ENCODE assay signal across 13 cellular contexts in the genomic region with DNA sequence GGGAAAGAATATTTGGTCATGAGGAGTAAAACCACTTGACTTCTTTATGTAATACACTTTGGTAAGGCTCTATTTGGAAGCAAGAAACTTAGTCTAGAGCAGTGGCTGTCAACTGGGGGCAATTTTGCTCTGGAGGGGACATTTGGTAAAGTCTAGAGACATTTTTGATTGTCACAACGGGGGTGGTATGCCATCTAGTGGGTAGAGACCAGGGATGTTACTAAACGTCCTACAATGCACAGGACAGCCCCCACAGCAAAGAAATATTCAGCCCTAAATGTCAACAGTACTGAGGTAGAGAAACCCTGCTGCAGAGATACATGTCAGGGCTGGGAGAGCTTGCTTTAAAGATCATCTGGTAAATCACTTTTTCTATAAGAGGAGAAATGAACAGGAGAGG. TPM values are rescaled to one million over a fixed set of nuclear protein-coding genes. Genes with fewer than 3 reads are reported as not detected.
DNase-seq lines count a peak whose midpoint lies in the region; ATAC-seq lines count a peak whose summit lies in the region.
"Had no signal": no experiment of that assay in that cellular context is flagged by ENCODE, and none has a peak within 500 bp of the region (broad histone marks: within the 10 kb centered on the region; RNA-seq: fewer than 3 reads in every experiment).

No MANE protein-coding gene starts in this region.

- no peaks in the 10 kb centered on the region for H3K27me3 Mint-ChIP-seq in activated CD4-positive, alpha-beta T cell treated with anti-CD3 and anti-CD28 coated beads for 36 hours
- H3K27me3 Mint-ChIP-seq in activated CD8-positive, alpha-beta T cell treated with anti-CD3 and anti-CD28 coated beads, Interleukin-2, amount 10 ng/mL, durations not matched to agents 7 days and 5 days (ENCODE audit: low read depth) = no peaks in the 10 kb centered on the region
- H3K27me3 Mint-ChIP-seq in memory B cell = no peaks in the 10 kb centered on the region
- H3K27me3 Mint-ChIP-seq in natural killer cell treated with Interleukin-12 subunit alpha and Interleukin-12 subunit beta and Interleukin-15 and Interleukin-18, amount 100 ng/mL, for 72 hours = no peaks in the 10 kb centered on the region
- H3K27me3 Mint-ChIP-seq: activated naive CD8-positive, alpha-beta T cell treated with anti-CD3 and anti-CD28 coated beads, Interleukin-2, amount 10 ng/mL, durations not matched to agents 7 days and 5 days had no signal

- intact Hi-C loops in activated CD4-positive, alpha-beta T cell treated with anti-CD3 and anti-CD28 coated beads for 36 hours (cut with DNase I, micrococcal nuclease) = no loop called here

- H3K4me1 Mint-ChIP-seq in activated CD4-positive, alpha-beta T cell treated with anti-CD3 and anti-CD28 coated beads for 36 hours = no peaks in the 10 kb centered on the region
- no peaks in the 10 kb centered on the region for H3K4me1 Mint-ChIP-seq in activated CD8-positive, alpha-beta T cell treated with anti-CD3 and anti-CD28 coated beads, Interleukin-2, amount 10 ng/mL, durations not matched to agents 7 days and 5 days (ENCODE audit: low read depth)
- H3K4me1 Mint-ChIP-seq in memory B cell = no peaks in the 10 kb centered on the region
- H3K4me1 Mint-ChIP-seq in natural killer cell treated with Interleukin-12 subunit alpha and Interleukin-12 subunit beta and Interleukin-15 and Interleukin-18, amount 100 ng/mL, for 72 hours (ENCODE audit: low read depth in 2 of 2) = peaks cover 0 to 4% of the 10 kb centered on the region in 2 donors

- DNase-seq in activated CD4-positive, alpha-beta T cell treated with anti-CD3 and anti-CD28 coated beads for 36 hours = peak; percentile 11
- no peak for DNase-seq in activated CD4-positive, alpha-beta T cell treated with anti-CD3 and anti-CD28 coated beads, Interleukin-2, amount 50 U/mL, for 1 hour
- peak; percentile 31 for DNase-seq in HT-29 (ENCODE audit: low spot score)
- DNase-seq in activated CD8-positive, alpha-beta T cell treated with anti-CD3 and anti-CD28 coated beads, Interleukin-2, amount 10 ng/mL, durations not matched to agents 7 days and 5 days = peak; percentile 28
- DNase-seq in memory B cell (ENCODE audit: low spot score in 2 of 2) = no peak
- no peak for DNase-seq in natural killer cell treated with Interleukin-12 subunit alpha and Interleukin-12 subunit beta and Interleukin-15 and Interleukin-18, amount 100 ng/mL, for 72 hours (ENCODE audit: low spot score)
- no peak for DNase-seq in stimulated activated CD4-positive, alpha-beta T cell treated with anti-CD3 and anti-CD28 coated beads, Interleukin-12 subunit alpha, Interleukin-12 subunit beta, amount 100 ng/mL, for 4 hours
- DNase-seq: activated CD4-positive, CD25-positive, alpha-beta regulatory T cell; activated naive CD8-positive, alpha-beta T cell treated with anti-CD3 and anti-CD28 coated beads, Interleukin-2, amount 10 ng/mL, durations not matched to agents 7 days and 5 days; midbrain had no signal

- POLR2A ChIA-PET in activated CD4-positive, alpha-beta T cell treated with anti-CD3 and anti-CD28 coated beads for 36 hours (lab: Charles Lee) = no interaction called here
- POLR2A ChIA-PET in activated CD8-positive, alpha-beta T cell treated with anti-CD3 and anti-CD28 coated beads, Interleukin-2, amount 10 ng/mL, durations not matched to agents 7 days and 5 days (lab: Charles Lee) = no interaction called here

- peaks cover 12% of the 10 kb centered on the region for H3K36me3 Mint-ChIP-seq in activated CD4-positive, alpha-beta T cell treated with anti-CD3 and anti-CD28 coated beads for 36 hours (ENCODE audit: low read depth)
- H3K36me3 Mint-ChIP-seq in activated CD8-positive, alpha-beta T cell treated with anti-CD3 and anti-CD28 coated beads, Interleukin-2, amount 10 ng/mL, durations not matched to agents 7 days and 5 days (ENCODE audit: low read depth) = peaks cover 6% of the 10 kb centered on the region
- H3K36me3 Mint-ChIP-seq in memory B cell = peaks cover 18% of the 10 kb centered on the region
- no peaks in the 10 kb centered on the region for H3K36me3 Mint-ChIP-seq in natural killer cell treated with Interleukin-12 subunit alpha and Interleukin-12 subunit beta and Interleukin-15 and Interleukin-18, amount 100 ng/mL, for 72 hours

- CTCF ChIA-PET in activated CD4-positive, alpha-beta T cell treated with anti-CD3 and anti-CD28 coated beads for 36 hours (lab: Charles Lee) = interaction anchor here (1.2 kb wide), 2 partner anchors 74 to 83 kb away, joined by 3 to 6 read pairs; no protein-coding TSS in a partner anchor
- CTCF ChIA-PET in activated CD8-positive, alpha-beta T cell treated with anti-CD3 and anti-CD28 coated beads, Interleukin-2, amount 10 ng/mL, durations not matched to agents 7 days and 5 days (lab: Charles Lee) = interaction anchor here (0.7 to 3.2 kb wide), 9 partner anchors 10 to 82 kb away, joined by 3 to 25 read pairs (median 4); no protein-coding TSS in a partner anchor

- no peaks in the 10 kb centered on the region for H3K9me3 Mint-ChIP-seq in activated CD4-positive, alpha-beta T cell treated with anti-CD3 and anti-CD28 coated beads for 36 hours (ENCODE audit: low read depth)
- no peaks in the 10 kb centered on the region for H3K9me3 Mint-ChIP-seq in activated CD8-positive, alpha-beta T cell treated with anti-CD3 and anti-CD28 coated beads, Interleukin-2, amount 10 ng/mL, durations not matched to agents 7 days and 5 days (ENCODE audit: insufficient read depth)
- no peaks in the 10 kb centered on the region for H3K9me3 Mint-ChIP-seq in memory B cell
- no peaks in the 10 kb centered on the region for H3K9me3 Mint-ChIP-seq in natural killer cell treated with Interleukin-12 subunit alpha and Interleukin-12 subunit beta and Interleukin-15 and Interleukin-18, amount 100 ng/mL, for 72 hours
- H3K9me3 Mint-ChIP-seq: activated naive CD8-positive, alpha-beta T cell treated with anti-CD3 and anti-CD28 coated beads, Interleukin-2, amount 10 ng/mL, durations not matched to agents 7 days and 5 days had no signal

- H3K27ac Mint-ChIP-seq in activated CD4-positive, alpha-beta T cell treated with anti-CD3 and anti-CD28 coated beads for 36 hours = no peak overlapping the region
- no peak overlapping the region for H3K27ac Mint-ChIP-seq in activated CD8-positive, alpha-beta T cell treated with anti-CD3 and anti-CD28 coated beads, Interleukin-2, amount 10 ng/mL, durations not matched to agents 7 days and 5 days
- no peak overlapping the region for H3K27ac Mint-ChIP-seq in memory B cell
- H3K27ac Mint-ChIP-seq in natural killer cell treated with Interleukin-12 subunit alpha and Interleukin-12 subunit beta and Interleukin-15 and Interleukin-18, amount 100 ng/mL, for 72 hours = peak overlapping the region in 1 of 2 donors; percentile 26
- H3K27ac Mint-ChIP-seq: activated naive CD8-positive, alpha-beta T cell treated with anti-CD3 and anti-CD28 coated beads, Interleukin-2, amount 10 ng/mL, durations not matched to agents 7 days and 5 days had no signal

- H3K4me3 Mint-ChIP-seq in activated CD4-positive, alpha-beta T cell treated with anti-CD3 and anti-CD28 coated beads for 36 hours = no peak overlapping the region
- no peak overlapping the region for H3K4me3 Mint-ChIP-seq in activated CD8-positive, alpha-beta T cell treated with anti-CD3 and anti-CD28 coated beads, Interleukin-2, amount 10 ng/mL, durations not matched to agents 7 days and 5 days
- no peak overlapping the region for H3K4me3 Mint-ChIP-seq in memory B cell
- no peak overlapping the region for H3K4me3 Mint-ChIP-seq in natural killer cell treated with Interleukin-12 subunit alpha and Interleukin-12 subunit beta and Interleukin-15 and Interleukin-18, amount 100 ng/mL, for 72 hours
- H3K4me3 Mint-ChIP-seq: activated naive CD8-positive, alpha-beta T cell treated with anti-CD3 and anti-CD28 coated beads, Interleukin-2, amount 10 ng/mL, durations not matched to agents 7 days and 5 days had no signal

- peak; percentile 33 for ATAC-seq in activated CD4-positive, alpha-beta T cell treated with anti-CD3 and anti-CD28 coated beads for 36 hours
- peak; percentile 36 for ATAC-seq in activated CD8-positive, alpha-beta T cell treated with anti-CD3 and anti-CD28 coated beads, Interleukin-2, amount 10 ng/mL, durations not matched to agents 7 days and 5 days
- ATAC-seq in memory B cell (ENCODE audit: low read depth) = peak; percentile 42
- ATAC-seq in natural killer cell treated with Interleukin-12 subunit alpha and Interleukin-12 subunit beta and Interleukin-15 and Interleukin-18, amount 100 ng/mL, for 72 hours = no peak
- no peak for ATAC-seq in HG03039 (IDR thresholded peaks at IDR 0.05; ENCODE audit: unreplicated experiment)

RNA-seq across cellular contexts. Expression of gene FUCA1, which starts 13.5 kb away (rescaled TPM):
- total RNA-seq in activated CD4-positive, alpha-beta T cell treated with anti-CD3 and anti-CD28 coated beads for 36 hours = 1 to 10 TPM; 4.2 to 4.5 TPM
- total RNA-seq in HT-29 (2014; rRNA removed; shearing (Covaris generic)) = 39.2 and 42.7 TPM in 2 replicates
- 1 to 10 TPM; 7.1 to 7.3 TPM for total RNA-seq in activated CD8-positive, alpha-beta T cell treated with anti-CD3 and anti-CD28 coated beads, Interleukin-2, amount 10 ng/mL, durations not matched to agents 7 days and 5 days
- 10 to 100 TPM; 10.3 to 15.1 TPM for total RNA-seq in natural killer cell treated with Interleukin-12 subunit alpha and Interleukin-12 subunit beta and Interleukin-15 and Interleukin-18, amount 100 ng/mL, for 72 hours

RNA-seq across cellular contexts. Expression of gene HMGCL, which starts 29.3 kb away (rescaled TPM):
- total RNA-seq in activated CD4-positive, alpha-beta T cell treated with anti-CD3 and anti-CD28 coated beads for 36 hours = 10 to 100 TPM; 31.9 to 46.0 TPM
- total RNA-seq in HT-29 (2014; rRNA removed; shearing (Covaris generic)) = 37.4 and 38.2 TPM in 2 replicates
- total RNA-seq in activated CD8-positive, alpha-beta T cell treated with anti-CD3 and anti-CD28 coated beads, Interleukin-2, amount 10 ng/mL, durations not matched to agents 7 days and 5 days = 10 to 100 TPM; 24.9 to 27.1 TPM
- total RNA-seq in natural killer cell treated with Interleukin-12 subunit alpha and Interleukin-12 subunit beta and Interleukin-15 and Interleukin-18, amount 100 ng/mL, for 72 hours = 10 to 100 TPM; 26.1 to 29.1 TPM

RNA-seq across cellular contexts. Expression of gene GALE, which starts 54.0 kb away (rescaled TPM):
- total RNA-seq in activated CD4-positive, alpha-beta T cell treated with anti-CD3 and anti-CD28 coated beads for 36 hours = 10 to 100 TPM; 27.4 to 35.6 TPM
- total RNA-seq in HT-29 (2014; rRNA removed; shearing (Covaris generic)) = 252 and 273 TPM in 2 replicates
- total RNA-seq in activated CD8-positive, alpha-beta T cell treated with anti-CD3 and anti-CD28 coated beads, Interleukin-2, amount 10 ng/mL, durations not matched to agents 7 days and 5 days = 10 to 100 TPM; 27.6 to 31.9 TPM
- total RNA-seq in natural killer cell treated with Interleukin-12 subunit alpha and Interleukin-12 subunit beta and Interleukin-15 and Interleukin-18, amount 100 ng/mL, for 72 hours = 10 to 100 TPM; 54.3 to 68.1 TPM

RNA-seq across cellular contexts. Expression of gene CNR2, which starts 58.6 kb away (rescaled TPM):
- not detected for total RNA-seq in activated CD4-positive, alpha-beta T cell treated with anti-CD3 and anti-CD28 coated beads for 36 hours
- not detected in 2 replicates for total RNA-seq in HT-29 (2014; rRNA removed; shearing (Covaris generic))
- total RNA-seq in activated CD8-positive, alpha-beta T cell treated with anti-CD3 and anti-CD28 coated beads, Interleukin-2, amount 10 ng/mL, durations not matched to agents 7 days and 5 days = 1 to 10 TPM; 3.4 to 3.7 TPM
- total RNA-seq in natural killer cell treated with Interleukin-12 subunit alpha and Interleukin-12 subunit beta and Interleukin-15 and Interleukin-18, amount 100 ng/mL, for 72 hours = 1 to 10 TPM; 2.1 to 3.8 TPM
- total RNA-seq: fibroblast of lung, suprapubic skin had no signal

Comparison
In these comparisons a context has a peak if more than half of its experiments do, and no peak if none do; other contexts are left out.
1. DNase-seq: peak in activated CD4-positive, alpha-beta T cell treated with anti-CD3 and anti-CD28 coated beads for 36 hours (single experiment), HT-29 (single experiment) and activated CD8-positive, alpha-beta T cell treated with anti-CD3 and anti-CD28 coated beads, Interleukin-2, amount 10 ng/mL, durations not matched to agents 7 days and 5 days (single experiment); none in activated CD4-positive, alpha-beta T cell treated with anti-CD3 and anti-CD28 coated beads, Interleukin-2, amount 50 U/mL, for 1 hour (single experiment), memory B cell (0 of 2), natural killer cell treated with Interleukin-12 subunit alpha and Interleukin-12 subunit beta and Interleukin-15 and Interleukin-18, amount 100 ng/mL, for 72 hours (single experiment) and stimulated activated CD4-positive, alpha-beta T cell treated with anti-CD3 and anti-CD28 coated beads, Interleukin-12 subunit alpha, Interleukin-12 subunit beta, amount 100 ng/mL, for 4 hours (single experiment).
2. ATAC-seq: peak in activated CD4-positive, alpha-beta T cell treated with anti-CD3 and anti-CD28 coated beads for 36 hours (single experiment), activated CD8-positive, alpha-beta T cell treated with anti-CD3 and anti-CD28 coated beads, Interleukin-2, amount 10 ng/mL, durations not matched to agents 7 days and 5 days (single experiment) and memory B cell (single experiment); none in natural killer cell treated with Interleukin-12 subunit alpha and Interleukin-12 subunit beta and Interleukin-15 and Interleukin-18, amount 100 ng/mL, for 72 hours (0 of 2) and HG03039 (single experiment).